Comparison of ENCODE assay signal across 28 cellular contexts in the genomic region with DNA sequence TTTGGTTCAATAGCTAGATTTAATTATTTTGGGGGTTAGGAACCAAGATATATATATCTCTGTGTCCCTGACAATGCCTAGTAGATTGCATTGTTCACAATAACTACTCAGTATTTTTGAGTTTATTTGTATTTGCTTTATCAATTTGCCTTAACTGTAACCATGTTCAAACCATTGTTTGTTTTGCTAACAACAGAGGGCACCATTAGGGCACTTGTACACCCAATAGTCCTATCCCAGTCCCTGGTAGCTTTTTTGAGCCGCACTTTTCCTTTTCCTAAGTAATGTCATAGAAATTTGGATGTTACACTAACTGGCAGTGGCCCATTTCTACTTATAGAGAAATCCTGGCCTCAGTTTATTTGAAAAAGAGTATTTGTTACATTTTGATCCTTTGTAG. TPM values are rescaled to one million over a fixed set of nuclear protein-coding genes. Genes with fewer than 3 reads are reported as not detected.
DNase-seq lines count a peak whose midpoint lies in the region; ATAC-seq and TF ChIP-seq lines count a peak whose summit lies in the region.
"Had no signal": no experiment of that assay in that cellular context is flagged by ENCODE, and none has a peak within 500 bp of the region (broad histone marks: within the 10 kb centered on the region; RNA-seq: fewer than 3 reads in every experiment).

No MANE protein-coding gene starts in this region.

- no peaks in the 10 kb centered on the region for H3K9me3 Mint-ChIP-seq in activated T-helper 17 cell treated with anti-CD3 and anti-CD28 coated beads, Interleukin-2, amount 50 U/mL, for 72 hours
- H3K9me3 Mint-ChIP-seq: activated T-cell treated with anti-CD3 and anti-CD28 coated beads, Interleukin-2, amount 50 U/mL, for 4 hours; endodermal cell had no signal

- no peak for ATAC-seq in activated T-helper 17 cell treated with anti-CD3 and anti-CD28 coated beads, Interleukin-2, amount 50 U/mL, for 72 hours (replicated peaks)
- peak; percentile 71 for ATAC-seq in left lobe of liver
- no peak for ATAC-seq in GM21360 (IDR thresholded peaks at IDR 0.05; ENCODE audit: unreplicated experiment)
- no peak for ATAC-seq in GM19324 (IDR thresholded peaks at IDR 0.05; ENCODE audit: low FRiP score, unreplicated experiment)
- no peak for ATAC-seq in GM19397 (IDR thresholded peaks at IDR 0.05; ENCODE audit: unreplicated experiment)
- ATAC-seq: activated T-cell treated with anti-CD3 and anti-CD28 coated beads, Interleukin-2, amount 50 U/mL, for 4 hours had no signal

- H3K4me3 Mint-ChIP-seq in activated T-helper 17 cell treated with anti-CD3 and anti-CD28 coated beads, Interleukin-2, amount 50 U/mL, for 72 hours = no peak overlapping the region
- H3K4me3 Mint-ChIP-seq: activated T-cell treated with anti-CD3 and anti-CD28 coated beads, Interleukin-2, amount 50 U/mL, for 4 hours; endodermal cell had no signal

- H3K36me3 ChIP-seq in BE2C = no peaks in the 10 kb centered on the region
- no peaks in the 10 kb centered on the region for H3K36me3 ChIP-seq in HUES48 (ENCODE audit: control insufficient read depth, insufficient read depth, low read length)
- H3K36me3 ChIP-seq: adrenal gland, breast epithelium, colonic mucosa, esophagus squamous epithelium, upper lobe of left lung had no signal

- H3K4me1 Mint-ChIP-seq in activated T-helper 17 cell treated with anti-CD3 and anti-CD28 coated beads, Interleukin-2, amount 50 U/mL, for 72 hours = peaks cover 27% of the 10 kb centered on the region

- no peaks in the 10 kb centered on the region for H3K9me3 ChIP-seq in BE2C
- no peaks in the 10 kb centered on the region for H3K9me3 ChIP-seq in HUES48 (ENCODE audit: control insufficient read depth, insufficient read depth, low read length)
- H3K9me3 ChIP-seq: adrenal gland, breast epithelium, colonic mucosa, esophagus squamous epithelium, upper lobe of left lung had no signal

- H3K27me3 ChIP-seq in BE2C (no peaks in the 10 kb centered on the region), HUES48 (ENCODE audit: control insufficient read depth, insufficient read depth, low read length) (no peaks in the 10 kb centered on the region)
- H3K27me3 ChIP-seq: adrenal gland, breast epithelium, colonic mucosa, esophagus squamous epithelium, upper lobe of left lung had no signal

- peaks cover 4% of the 10 kb centered on the region; the same call in 1 of the 2 replicates for H3K4me1 ChIP-seq in BE2C
- peaks cover 27% of the 10 kb centered on the region for H3K4me1 ChIP-seq in HUES48 (ENCODE audit: control insufficient read depth, insufficient read depth, low read length)
- H3K4me1 ChIP-seq: breast epithelium, colonic mucosa, upper lobe of left lung had no signal

- H3K9ac ChIP-seq in HUES48 (ENCODE audit: low read depth, low read length) = no peak overlapping the region
- H3K9ac ChIP-seq: KMS-11 had no signal

- H3K4me3 ChIP-seq in BE2C (ENCODE audit: low read depth, low read length) (no peak overlapping the region), HUES48 (ENCODE audit: low read depth, low read length) (no peak overlapping the region)
- H3K4me3 ChIP-seq: adrenal gland, breast epithelium, colonic mucosa, esophagus squamous epithelium, SK-N-MC, upper lobe of left lung had no signal

- peak overlapping the region; percentile 53 for H3K27ac ChIP-seq in HUES48 (ENCODE audit: low read depth, low read length)
- H3K27ac ChIP-seq: adrenal gland, breast epithelium, colonic mucosa, esophagus squamous epithelium, KMS-11, RWPE1, SK-N-MC, upper lobe of left lung had no signal

- peak overlapping the region; percentile 3 for H3K27ac Mint-ChIP-seq in activated T-helper 17 cell treated with anti-CD3 and anti-CD28 coated beads, Interleukin-2, amount 50 U/mL, for 72 hours
- H3K27ac Mint-ChIP-seq: endodermal cell had no signal

- no peaks in the 10 kb centered on the region for H3K27me3 Mint-ChIP-seq in activated T-helper 17 cell treated with anti-CD3 and anti-CD28 coated beads, Interleukin-2, amount 50 U/mL, for 72 hours

- peaks cover 6% of the 10 kb centered on the region for H3K36me3 Mint-ChIP-seq in activated T-helper 17 cell treated with anti-CD3 and anti-CD28 coated beads, Interleukin-2, amount 50 U/mL, for 72 hours (ENCODE audit: low read depth)

- TF ChIP-seq CTCF in BE2C (IDR thresholded peaks at IDR 0.05; ENCODE audit: low read depth, low read length) = peak; percentile 42

- DNase-seq in BE2C (no peak), left lobe of liver (ENCODE audit: low spot score) (no peak), NCI-H2107 (lab: John Stamatoyannopoulos, UW) (no peak)
- DNase-seq: activated CD4-positive, alpha-beta T cell treated with anti-CD3 and anti-CD28 coated beads for 48 hours; activated naive CD4-positive, alpha-beta T cell treated with Interleukin-2 at 50 U/mL for 16 hours; activated T-cell treated with anti-CD3 and anti-CD28 coated beads, Interleukin-2, amount 50 U/mL, for 4 hours; adrenal gland; colonic mucosa; COR-L47; endodermal cell; esophagus squamous epithelium; mammary epithelial cell; MV-4-11; NCI-H2171 treated with DMSO at 0.1 percent for 48 hours; NCI-H524 treated with DMSO at 0.1 percent for 48 hours; upper lobe of left lung had no signal

RNA-seq across cellular contexts. Expression of a gene that starts 0.6 kb away (rescaled TPM):
- 13.1 TPM for polyA plus RNA-seq in BE2C (2012; ENCODE audit: insufficient read depth, insufficient read length, low read depth)
- 10 to 100 TPM; 19.4 to 28.1 TPM for total RNA-seq in activated T-helper 17 cell treated with anti-CD3 and anti-CD28 coated beads, Interleukin-2, amount 50 U/mL, for 72 hours
- 30.4 TPM for total RNA-seq in left lobe of liver

RNA-seq across cellular contexts. Expression of a gene that starts 29.2 kb away (rescaled TPM):
- 0.29 TPM for polyA plus RNA-seq in BE2C (2012; ENCODE audit: insufficient read depth, insufficient read length, low read depth)
- total RNA-seq in activated T-helper 17 cell treated with anti-CD3 and anti-CD28 coated beads, Interleukin-2, amount 50 U/mL, for 72 hours = 10 to 100 TPM; 25.7 to 37.9 TPM
- 0.55 TPM for total RNA-seq in left lobe of liver
- total RNA-seq: A673, endodermal cell, myocyte had no signal
- polyA plus RNA-seq: smooth muscle cell had no signal

Comparison
In these comparisons a context has a peak if more than half of its experiments do, and no peak if none do; other contexts are left out.
1. RNA of a gene that starts 29.2 kb away (total RNA-seq): 25.7 to 37.9 TPM in activated T-helper 17 cell treated with anti-CD3 and anti-CD28 coated beads, Interleukin-2, amount 50 U/mL, for 72 hours; 0.55 TPM in left lobe of liver (single experiment); every median in the first group is over 10 times any median in the second.